In genomic region chr18:70181015-70181414, GRCh38 we compare ENCODE assay signal across 10 cellular contexts. TPM values are rescaled to one million over a fixed set of nuclear protein-coding genes. Genes with fewer than 3 reads are reported as not detected.
A peak's percentile ranks its signal among the peaks of the same experiment; 100 is the strongest.
DNase-seq lines count a peak whose midpoint lies in the region; ATAC-seq and TF ChIP-seq lines count a peak whose summit lies in the region.
"Had no signal": no experiment of that assay in that cellular context is flagged by ENCODE, and none has a peak within 500 bp of the region (broad histone marks: within the 10 kb centered on the region; RNA-seq: fewer than 3 reads in every experiment).

No MANE protein-coding gene starts in this region.

- no peaks in the 10 kb centered on the region for H3K4me1 ChIP-seq in upper lobe of right lung

- H3K36me3 ChIP-seq in upper lobe of right lung, result no peaks in the 10 kb centered on the region

- intact Hi-C loops in upper lobe of right lung (cut with DNase I) (no loop called here), sciatic nerve (cut with DNase I) (no loop called here)

- no peak overlapping the region for H3K4me3 ChIP-seq in fibroblast of villous mesenchyme (ENCODE audit: low read depth, low read length)
- no peak overlapping the region for H3K4me3 ChIP-seq in upper lobe of right lung
- H3K4me3 ChIP-seq: SK-N-MC had no signal

- ATAC-seq in SK-N-SH treated with all-trans-retinoic acid at 6 μM for 48 hours, result peak; percentile 92
- peak; percentile 70 for ATAC-seq in upper lobe of right lung
- no peak for ATAC-seq in sciatic nerve
- ATAC-seq in GM18517 (IDR thresholded peaks at IDR 0.05; ENCODE audit: unreplicated experiment), result no peak
- ATAC-seq: activated naive CD4-positive, alpha-beta T cell treated with anti-CD3 and anti-CD28 coated beads, Interleukin-2, amount 50 U/mL, for 72 hours had no signal

- no peaks in the 10 kb centered on the region for H3K27me3 ChIP-seq in upper lobe of right lung

- no peaks in the 10 kb centered on the region for H3K9me3 ChIP-seq in upper lobe of right lung

- no peak for TF ChIP-seq CTCF in fibroblast of villous mesenchyme (IDR thresholded peaks at IDR 0.05; ENCODE audit: insufficient read depth, low read depth, low read length)
- no peak for TF ChIP-seq CTCF in upper lobe of right lung (IDR thresholded peaks at IDR 0.05)

- no peak overlapping the region for H3K27ac ChIP-seq in upper lobe of right lung
- H3K27ac ChIP-seq: SK-N-MC had no signal

- DNase-seq in H4 (ENCODE audit: low spot score) (peak; percentile 78), fibroblast of villous mesenchyme (ENCODE audit: low read depth) (peak; percentile 40), upper lobe of right lung (no peak), sciatic nerve (ENCODE audit: low spot score) (no peak), T1000 (lab: John Stamatoyannopoulos, UW) (no peak)
- DNase-seq: activated CD4-positive, alpha-beta T cell treated with anti-CD3 and anti-CD28 coated beads, Interleukin-2, amount 50 U/mL, for 4 hours had no signal

TF ChIP-seq in SK-N-SH treated with all-trans-retinoic acid at 6 μM for 48 hours, 23 proteins besides CTCF, POLR2A, EP300 and RAD21:
- TF ChIP-seq BACH2 (CRISPR knock-in tag; IDR thresholded peaks at IDR 0.05; ENCODE audit: borderline replicate concordance), result no peak
- no peak for TF ChIP-seq ARNTL (CRISPR knock-in tag; IDR thresholded peaks at IDR 0.05; ENCODE audit: borderline replicate concordance, low read depth)
- TF ChIP-seq, protein P1, sequence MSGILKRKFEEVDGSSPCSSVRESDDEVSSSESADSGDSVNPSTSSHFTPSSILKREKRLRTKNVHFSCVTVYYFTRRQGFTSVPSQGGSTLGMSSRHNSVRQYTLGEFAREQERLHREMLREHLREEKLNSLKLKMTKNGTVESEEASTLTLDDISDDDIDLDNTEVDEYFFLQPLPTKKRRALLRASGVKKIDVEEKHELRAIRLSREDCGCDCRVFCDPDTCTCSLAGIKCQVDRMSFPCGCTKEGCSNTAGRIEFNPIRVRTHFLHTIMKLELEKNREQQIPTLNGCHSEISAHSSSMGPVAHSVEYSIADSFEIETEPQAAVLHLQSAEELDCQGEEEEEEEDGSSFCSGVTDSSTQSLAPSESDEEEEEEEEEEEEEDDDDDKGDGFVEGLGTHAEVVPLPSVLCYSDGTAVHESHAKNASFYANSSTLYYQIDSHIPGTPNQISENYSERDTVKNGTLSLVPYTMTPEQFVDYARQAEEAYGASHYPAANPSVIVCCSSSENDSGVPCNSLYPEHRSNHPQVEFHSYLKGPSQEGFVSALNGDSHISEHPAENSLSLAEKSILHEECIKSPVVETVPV (CRISPR knock-in tag; IDR thresholded peaks at IDR 0.05), result no peak
- no peak for TF ChIP-seq ISL1 (CRISPR knock-in tag; IDR thresholded peaks at IDR 0.05)
- TF ChIP-seq ZC3H10 (CRISPR knock-in tag; IDR thresholded peaks at IDR 0.05), result no peak
- no peak for TF ChIP-seq CSDC2 (CRISPR knock-in tag; IDR thresholded peaks at IDR 0.05)
- no peak for TF ChIP-seq ZFP3 (CRISPR knock-in tag; IDR thresholded peaks at IDR 0.05)
- no peak for TF ChIP-seq ESRRG (CRISPR knock-in tag; IDR thresholded peaks at IDR 0.05)
- TF ChIP-seq ZNF70 (CRISPR knock-in tag; IDR thresholded peaks at IDR 0.05), result no peak
- no peak for TF ChIP-seq ZNF565 (CRISPR knock-in tag; conservative IDR thresholded peaks at IDR 0.05; ENCODE audit: low read depth)
- TF ChIP-seq SNAI2 (CRISPR knock-in tag; IDR thresholded peaks at IDR 0.05), result no peak
- no peak for TF ChIP-seq ZFP30 (CRISPR knock-in tag; IDR thresholded peaks at IDR 0.05)
- TF ChIP-seq PPARA (CRISPR knock-in tag; IDR thresholded peaks at IDR 0.05; ENCODE audit: borderline replicate concordance), result no peak
- TF ChIP-seq RARB (CRISPR knock-in tag; IDR thresholded peaks at IDR 0.05), result no peak
- TF ChIP-seq CREB5 (CRISPR knock-in tag; IDR thresholded peaks at IDR 0.05; ENCODE audit: low read depth), result no peak; the same call in 1 of the 2 replicates
- TF ChIP-seq OSR1 (CRISPR knock-in tag; IDR thresholded peaks at IDR 0.05), result no peak
- TF ChIP-seq TOX (CRISPR knock-in tag; IDR thresholded peaks at IDR 0.05; ENCODE audit: borderline replicate concordance), result no peak
- TF ChIP-seq TCF4 (CRISPR knock-in tag; IDR thresholded peaks at IDR 0.05; ENCODE audit: borderline replicate concordance), result no peak
TF ChIP-seq in SK-N-SH treated with all-trans-retinoic acid at 6 μM for 48 hours: peak in this region for 0.

RNA-seq across cellular contexts. Expression of gene RTTN, which starts 24.5 kb away (rescaled TPM):
- 10.1 and 12.2 TPM in 2 replicates for total RNA-seq in H4 (2014; rRNA removed; shearing (Covaris generic))
- total RNA-seq in fibroblast of villous mesenchyme (15.1 and 24.2 TPM in 2 replicates), upper lobe of right lung (13.0 TPM), sciatic nerve (25.3 TPM)

Comparison
In these comparisons a context has a peak if more than half of its experiments do, and no peak if none do; other contexts are left out.
1. DNase-seq: peak in H4 (single experiment) and fibroblast of villous mesenchyme (single experiment); none in upper lobe of right lung (single experiment), sciatic nerve (single experiment) and T1000 (single experiment).
2. ATAC-seq: peak in SK-N-SH treated with all-trans-retinoic acid at 6 μM for 48 hours (single experiment) and upper lobe of right lung (single experiment); none in sciatic nerve (single experiment) and GM18517 (single experiment).